1 cellular context compared by ENCODE assay signal in genomic region chr3:42605550-42606173, GRCh38.
TF ChIP-seq lines count a peak whose summit lies in the region.

No MANE protein-coding gene starts in this region.

TF ChIP-seq in K562, 482 proteins besides CTCF, POLR2A, EP300 and RAD21 (continued from another document and continues in another):
- TF ChIP-seq ZNF609 (CRISPR knock-in tag; IDR thresholded peaks at IDR 0.05; ENCODE audit: borderline replicate concordance) = no peak
- peak; percentile 67 for TF ChIP-seq C11orf30 (IDR thresholded peaks at IDR 0.05; ENCODE audit: low read depth)
- TF ChIP-seq MIER1 (IDR thresholded peaks at IDR 0.05; ENCODE audit: low read depth) = no peak
- no peak for TF ChIP-seq ETV6 (IDR thresholded peaks at IDR 0.05; ENCODE audit: borderline replicate concordance in 1 of 2, low read depth in 2 of 2, low read length in 1 of 2)
- no peak for TF ChIP-seq ETV6 (CRISPR knock-in tag; IDR thresholded peaks at IDR 0.05; ENCODE audit: borderline replicate concordance)
- no peak for TF ChIP-seq GTF2E2 (tag; IDR thresholded peaks at IDR 0.05)
- TF ChIP-seq DIDO1 (tag; IDR thresholded peaks at IDR 0.05; ENCODE audit: low read depth) = no peak
- no peak for TF ChIP-seq GABPB1 (CRISPR knock-in tag; IDR thresholded peaks at IDR 0.05)
- TF ChIP-seq ATF4 (CRISPR knock-in tag; IDR thresholded peaks at IDR 0.05) = no peak
- peak; percentile 96 for TF ChIP-seq DACH1 (IDR thresholded peaks at IDR 0.05; ENCODE audit: partially characterized antibody)
- peak; percentile 93 for TF ChIP-seq FOSL1 (tag; conservative IDR thresholded peaks at IDR 0.05)
- no peak for TF ChIP-seq FOXO4 (CRISPR knock-in tag; IDR thresholded peaks at IDR 0.05)
- TF ChIP-seq ZKSCAN3 (CRISPR knock-in tag; IDR thresholded peaks at IDR 0.05) = no peak
- TF ChIP-seq CBX5 (IDR thresholded peaks at IDR 0.05; ENCODE audit: borderline replicate concordance, low read depth) = no peak
- no peak for TF ChIP-seq RHOXF2B (CRISPR knock-in tag; conservative IDR thresholded peaks at IDR 0.05)
- TF ChIP-seq ZNF140 (CRISPR knock-in tag; IDR thresholded peaks at IDR 0.05) = no peak
- no peak for TF ChIP-seq ZFP91 (CRISPR knock-in tag; IDR thresholded peaks at IDR 0.05)
- no peak for TF ChIP-seq ATF2 (CRISPR knock-in tag; IDR thresholded peaks at IDR 0.05)
- TF ChIP-seq PURB (CRISPR knock-in tag; IDR thresholded peaks at IDR 0.05; ENCODE audit: low read depth) = no peak
- no peak for TF ChIP-seq SRSF3 (IDR thresholded peaks at IDR 0.05; ENCODE audit: insufficient read depth, low read length)
- no peak for TF ChIP-seq GTF2A2 (tag; IDR thresholded peaks at IDR 0.05)
- TF ChIP-seq TAL1 (IDR thresholded peaks at IDR 0.05) = peak; percentile 61; the same call in 1 of the 2 replicates
- TF ChIP-seq E2F4 (CRISPR knock-in tag; IDR thresholded peaks at IDR 0.05; ENCODE audit: low read depth) = no peak
- no peak for TF ChIP-seq ZNF146 (CRISPR knock-in tag; IDR thresholded peaks at IDR 0.05; ENCODE audit: unreplicated experiment)
- no peak for TF ChIP-seq E2F5 (CRISPR knock-in tag; IDR thresholded peaks at IDR 0.05)
- no peak for TF ChIP-seq CTCFL (IDR thresholded peaks at IDR 0.05; ENCODE audit: borderline replicate concordance, insufficient read depth, low read depth, low read length, poor library complexity, severe bottlenecking)
- TF ChIP-seq HDAC2 (IDR thresholded peaks at IDR 0.05) = 0 out of 2 replicates have a peak, but pooled peaks have one; percentile 70
- TF ChIP-seq ZFP30 (CRISPR knock-in tag; IDR thresholded peaks at IDR 0.05; ENCODE audit: borderline replicate concordance) = no peak
- TF ChIP-seq RBM34 (IDR thresholded peaks at IDR 0.05; ENCODE audit: borderline replicate concordance, insufficient read depth, low read length) = no peak
- no peak for TF ChIP-seq DNMT1 (IDR thresholded peaks at IDR 0.05)
- peak; percentile 19 for TF ChIP-seq HDAC3 (IDR thresholded peaks at IDR 0.05; ENCODE audit: borderline replicate concordance, partially characterized antibody)
- TF ChIP-seq SNAPC5 (CRISPR knock-in tag; IDR thresholded peaks at IDR 0.05) = no peak
- no peak for TF ChIP-seq NR2F6 (CRISPR knock-in tag; IDR thresholded peaks at IDR 0.05)
- no peak for TF ChIP-seq MXI1 (IDR thresholded peaks at IDR 0.05; ENCODE audit: low read depth, low read length)
- no peak for TF ChIP-seq XRCC4 (IDR thresholded peaks at IDR 0.05; ENCODE audit: extremely low read depth, insufficient read depth, insufficient read length)
- no peak for TF ChIP-seq ETV1 (tag; conservative IDR thresholded peaks at IDR 0.05; ENCODE audit: low read depth)
- TF ChIP-seq ZNF589 (CRISPR knock-in tag; IDR thresholded peaks at IDR 0.05; ENCODE audit: low read depth) = no peak
- peak; percentile 62; the same call in 1 of the 2 replicates for TF ChIP-seq RNF2 (IDR thresholded peaks at IDR 0.05)
- TF ChIP-seq LEF1 (IDR thresholded peaks at IDR 0.05) = peak; percentile 44; the same call in 1 of the 2 replicates
- peak; percentile 52; the same call in 1 of the 2 replicates for TF ChIP-seq ZNF395 (CRISPR knock-in tag; IDR thresholded peaks at IDR 0.05)
- no peak for TF ChIP-seq BCL6 (CRISPR knock-in tag; IDR thresholded peaks at IDR 0.05)
- no peak for TF ChIP-seq BDP1 (IDR thresholded peaks at IDR 0.05; ENCODE audit: insufficient read depth, insufficient read length)
- no peak; the same call in 1 of the 2 replicates for TF ChIP-seq THRA (IDR thresholded peaks at IDR 0.05)
- no peak for TF ChIP-seq ZNF174 (CRISPR knock-in tag; IDR thresholded peaks at IDR 0.05)
- no peak for TF ChIP-seq BRD4 (IDR thresholded peaks at IDR 0.05)
- TF ChIP-seq ZNF311 (CRISPR knock-in tag; IDR thresholded peaks at IDR 0.05) = no peak
- no peak for TF ChIP-seq CCAR2 (IDR thresholded peaks at IDR 0.05; ENCODE audit: low read depth, low read length)
- TF ChIP-seq ZNF280B (CRISPR knock-in tag; IDR thresholded peaks at IDR 0.05) = no peak
- no peak for TF ChIP-seq NFE2L1 (tag; IDR thresholded peaks at IDR 0.05; ENCODE audit: borderline replicate concordance, low read depth)
